Comparison of ENCODE assay signal across 5 cellular contexts in genomic region chr6:78807655-78808355, GRCh38. TPM values are rescaled to one million over a fixed set of nuclear protein-coding genes. Genes with fewer than 3 reads are reported as not detected.
A peak's percentile ranks its signal among the peaks of the same experiment; 100 is the strongest.
DNase-seq lines count a peak whose midpoint lies in the region; ATAC-seq and TF ChIP-seq lines count a peak whose summit lies in the region.
"Not testable (repeated sequence)": the region's sequence is repeated elsewhere in the genome, so short reads cannot be mapped to it uniquely, and the experiment has no call there.

No MANE protein-coding gene starts in this region.

- ATAC-seq in left colon (peak; percentile 79), mucosa of descending colon (peak; percentile 77)

- not testable (repeated sequence) for H3K9me3 ChIP-seq in colonic mucosa, mucosa of descending colon
- H3K9me3 ChIP-seq in transverse colon: peaks cover 6 to 13% of the 10 kb centered on the region in 2 donors

- not testable (repeated sequence) for H3K4me1 Mint-ChIP-seq in chondrocyte (ENCODE audit: low read depth)

- not testable (repeated sequence) for TF ChIP-seq CTCF in chondrocyte (IDR thresholded peaks at IDR 0.05); colonic mucosa (IDR thresholded peaks at IDR 0.05); mucosa of descending colon (IDR thresholded peaks at IDR 0.05); transverse colon (IDR thresholded peaks at IDR 0.05)

- intact Hi-C loops in colonic mucosa (cut with DNase I); left colon (cut with DNase I, micrococcal nuclease); mucosa of descending colon (cut with DNase I, micrococcal nuclease); transverse colon (cut with DNase I; ENCODE audit: low total_unique reads): not testable (repeated sequence)

- not testable (repeated sequence) for TF ChIP-seq EP300 in transverse colon (IDR thresholded peaks at IDR 0.05; ENCODE audit: low read depth)

- DNase-seq in chondrocyte (ENCODE audit: low spot score) (peak; percentile 34), colonic mucosa (peak; percentile 48), left colon (peak in 1 of 2 donors; percentile 48), mucosa of descending colon (peak in 2 of 3 donors; percentile 22 to 55), transverse colon (peak; percentile 19)

- H3K27me3 ChIP-seq in colonic mucosa, transverse colon: not testable (repeated sequence)

- not testable (repeated sequence) for H3K4me3 ChIP-seq in colonic mucosa, mucosa of descending colon, transverse colon

- H3K9ac ChIP-seq in colonic mucosa (ENCODE audit: low read depth in 2 of 2, low read length in 2 of 2): not testable (repeated sequence)

- in situ Hi-C loops in transverse colon (cut with MboI; ENCODE audit: low pct_ligation_motif_present in 1 of 4, low pct_unique_long_range_greater_than_20kb in 1 of 4, low sequenced_read_pairs in 3 of 4): not testable (repeated sequence)

- not testable (repeated sequence) for H3K27ac ChIP-seq in colonic mucosa
- H3K27ac ChIP-seq in transverse colon: peak overlapping the region in 1 of 4 donors; percentile 12

- not testable (repeated sequence) for H3K4me1 ChIP-seq in colonic mucosa
- H3K4me1 ChIP-seq in mucosa of descending colon (ENCODE audit: low read depth): peaks cover 12% of the 10 kb centered on the region
- H3K4me1 ChIP-seq in transverse colon: peaks cover 0 to 12% (median 0%) of the 10 kb centered on the region in 4 donors

- H3K36me3 Mint-ChIP-seq in chondrocyte (ENCODE audit: low read depth): not testable (repeated sequence)

- H3K36me3 ChIP-seq in colonic mucosa; mucosa of descending colon (ENCODE audit: low read depth); transverse colon: not testable (repeated sequence)

- H3K27ac Mint-ChIP-seq in chondrocyte (ENCODE audit: unreplicated experiment): not testable (repeated sequence)

- not testable (repeated sequence) for H3K4me3 Mint-ChIP-seq in chondrocyte (ENCODE audit: unreplicated experiment)

- H3K9me3 Mint-ChIP-seq in chondrocyte (ENCODE audit: low read depth): peaks cover 18% of the 10 kb centered on the region

- not testable (repeated sequence) for TF ChIP-seq POLR2A in transverse colon (IDR thresholded peaks at IDR 0.05)

- not testable (repeated sequence) for H3K27me3 Mint-ChIP-seq in chondrocyte (ENCODE audit: low read depth)

- 53 to 63% methylated on average over 6 to 10 of the region's 10 CpGs for WGBS in transverse colon (ENCODE audit: low coverage in 1 of 2), 2 donors

RNA-seq across cellular contexts. Expression of gene IRAK1BP1, which starts 59.5 kb away (rescaled TPM):
- 1.3 to 3.6 TPM (median 1.8 TPM) in 3 replicates for total RNA-seq in chondrocyte
- 1 to 10 TPM; 1.7 to 4.9 TPM for total RNA-seq in colonic mucosa
- 1 to 10 TPM; 2.0 to 3.0 TPM for total RNA-seq in left colon
- 1 to 10 TPM; 2.9 to 4.6 (median 3.4) TPM for total RNA-seq in mucosa of descending colon
- 1 to 10 TPM in 3 of 4 donors, not detected in 1; 1.6 to 3.7 (median 2.9) TPM for total RNA-seq in transverse colon
